ENCODE assay signal across 5 cellular contexts in the genomic region with DNA sequence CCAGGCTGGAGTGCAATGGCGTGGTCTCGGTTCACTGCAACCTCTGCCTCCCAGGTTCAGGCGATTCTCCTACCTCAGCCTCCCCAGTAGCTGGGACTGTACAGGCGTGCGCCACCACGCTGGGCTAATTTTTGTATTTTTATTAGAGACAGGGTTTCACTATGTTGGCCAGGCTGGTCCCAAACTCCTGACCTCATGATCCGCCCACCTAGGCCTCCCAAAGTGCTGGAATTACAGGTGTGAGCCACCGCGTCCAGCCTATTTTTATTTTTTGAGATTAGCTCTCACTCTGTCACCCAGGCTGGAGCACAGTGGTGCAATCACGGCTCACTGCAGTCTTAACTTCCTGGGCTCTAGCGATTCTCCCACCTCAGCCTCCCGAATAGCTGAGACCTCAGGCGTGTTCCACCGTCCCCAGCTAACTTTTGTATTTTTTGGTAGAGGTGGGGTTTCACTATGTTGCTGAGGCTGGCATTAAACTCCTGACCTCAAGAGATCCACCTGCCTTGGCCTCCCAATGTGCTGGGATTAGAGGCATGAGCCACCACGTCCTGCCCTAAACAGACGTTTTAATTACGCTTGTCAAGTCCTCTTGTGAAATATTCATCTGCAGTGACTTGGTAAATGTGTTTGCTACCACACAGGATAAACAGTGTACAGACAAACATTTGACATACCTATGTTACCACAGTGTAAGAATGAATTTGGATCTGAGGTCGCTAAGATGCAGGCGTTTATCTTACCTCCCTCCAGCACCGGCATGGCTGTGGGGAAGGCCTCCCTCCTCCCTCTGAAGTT. TPM values are rescaled to one million over a fixed set of nuclear protein-coding genes. Genes with fewer than 3 reads are reported as not detected.
"Had no signal": no experiment of that assay in that cellular context is flagged by ENCODE, and none has a peak within 500 bp of the region (broad histone marks: within the 10 kb centered on the region; RNA-seq: fewer than 3 reads in every experiment).

No MANE protein-coding gene starts in this region.

RNA-seq across cellular contexts. Expression of gene NPIPB15, which starts 5.6 kb away (rescaled TPM):
- total RNA-seq: activated naive CD8-positive, alpha-beta T cell treated with anti-CD3 and anti-CD28 coated beads for 36 hours; dermis blood vessel endothelial cell; fibroblast of lung had no signal

RNA-seq across cellular contexts. Expression of gene CLEC18B, which starts 50.7 kb away (rescaled TPM):
- total RNA-seq: activated naive CD4-positive, alpha-beta T cell treated with anti-CD3 and anti-CD28 coated beads for 36 hours; dermis blood vessel endothelial cell; fibroblast of villous mesenchyme had no signal
